8 cellular contexts compared by ENCODE assay signal in the genomic region with DNA sequence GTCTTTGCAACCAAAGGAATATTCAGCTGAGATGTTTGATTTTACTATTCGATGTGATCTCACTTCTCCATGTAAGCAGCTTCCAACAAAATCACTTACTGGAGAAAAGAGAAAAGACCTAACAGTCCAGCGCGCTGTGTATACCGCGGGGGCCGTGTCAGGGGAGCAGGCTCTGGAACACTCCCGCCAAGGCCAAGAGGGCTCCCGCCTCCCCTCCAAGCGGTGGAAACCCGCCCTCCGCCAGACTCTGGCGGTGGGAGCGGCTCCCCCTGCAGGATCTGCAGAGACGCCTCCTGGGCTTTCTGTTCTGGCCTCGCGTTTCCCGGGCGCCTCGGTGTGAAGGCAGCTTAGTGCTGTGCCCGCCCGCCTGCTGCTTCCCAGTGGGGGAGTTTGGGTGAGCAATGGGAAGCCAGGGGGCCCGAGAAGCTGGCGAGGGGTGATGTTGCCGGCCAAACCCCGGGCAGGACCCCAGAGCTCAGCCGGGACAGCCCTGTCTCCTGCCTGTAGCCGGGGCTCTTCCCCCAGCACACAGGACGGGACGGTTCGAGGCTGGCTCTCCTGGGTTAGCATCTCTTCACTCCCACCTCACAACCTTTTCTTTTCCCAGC. TPM values are rescaled to one million over a fixed set of nuclear protein-coding genes. Genes with fewer than 3 reads are reported as not detected.
DNase-seq lines count a peak whose midpoint lies in the region; ATAC-seq, FAIRE-seq and TF ChIP-seq lines count a peak whose summit lies in the region.

No MANE protein-coding gene starts in this region.

- no peaks in the 10 kb centered on the region for H3K9me1 ChIP-seq in endothelial cell of umbilical vein (replicated peaks; ENCODE audit: control insufficient read depth, extremely low read depth, insufficient read depth, low read length)

- dilution Hi-C loops in endothelial cell of umbilical vein (cut with MboI; ENCODE audit: extremely low pct_ligation_motif_present, low sequenced_read_pairs), result no loop called here

- FAIRE-seq in D721Med (lab: Jason Lieb, UNC) (no peak), endothelial cell of umbilical vein (lab: Jason Lieb, UNC) (peak; percentile 89)

- no peaks in the 10 kb centered on the region for H3K36me3 ChIP-seq in endothelial cell of umbilical vein (ENCODE audit: control insufficient read depth in 2 of 2, extremely low read depth in 1 of 2, insufficient read depth in 2 of 2, low read length in 2 of 2)

- CTCF ChIA-PET in endothelial cell of umbilical vein (lab: Charles Lee), result interaction anchor here (0.6 to 1.6 kb wide), 19 partner anchors 10 to 163 kb away, joined by 3 to 6 read pairs (median 4); a partner anchor contains a TSS

- H3K27me3 ChIP-seq in endothelial cell of umbilical vein (ENCODE audit: control insufficient read depth in 2 of 2, insufficient read depth in 2 of 2, low read length in 2 of 2), result peaks cover 0 to 3% of the 10 kb centered on the region in 2 experiments

- peak; percentile 73 for DNase-seq in D721Med (ENCODE audit: insufficient read length, low spot score)
- DNase-seq in NOMO-1 treated with dmso at 0.1 percent for 144 hours (lab: John Stamatoyannopoulos, UW; ENCODE audit: unreplicated experiment), result peak; percentile 9
- DNase-seq in activated CD8-positive, alpha-beta memory T cell treated with anti-CD3 and anti-CD28 coated beads, Interleukin-2, amount 50 U/mL, for 4 hours, result peak; percentile 70
- DNase-seq in endothelial cell of umbilical vein (ENCODE audit: low read depth, low spot score), result peak; percentile 76
- peak; percentile 22 for DNase-seq in middle frontal gyrus (ENCODE audit: extremely low spot score, low spot score)
- peak; percentile 26 to 42 for DNase-seq in stimulated activated CD8-positive, alpha-beta memory T cell treated with anti-CD3 and anti-CD28 coated beads, Interleukin-15, amount 100 ng/mL, for 4 hours (ENCODE audit: low read depth in 2 of 2)
- no peak for DNase-seq in SKM-1 treated with dmso at 0.1 percent for 144 hours (lab: John Stamatoyannopoulos, UW; ENCODE audit: unreplicated experiment)

- no peak overlapping the region for H3K27ac ChIP-seq in endothelial cell of umbilical vein (ENCODE audit: insufficient read depth, low read depth, low read length)

- H3K9ac ChIP-seq in endothelial cell of umbilical vein (replicated peaks; ENCODE audit: extremely low read depth, insufficient read depth, low read length), result no peak overlapping the region

- POLR2A ChIA-PET in endothelial cell of umbilical vein (lab: Charles Lee), result no interaction called here

- peak; percentile 54 for ATAC-seq in HG03095 (IDR thresholded peaks at IDR 0.05; ENCODE audit: unreplicated experiment)

- H2AFZ ChIP-seq in endothelial cell of umbilical vein (ENCODE audit: low read depth, low read length), result peak overlapping the region; percentile 93

- no peaks in the 10 kb centered on the region for H3K4me1 ChIP-seq in endothelial cell of umbilical vein (ENCODE audit: control insufficient read depth, extremely low read depth, insufficient read depth, low read length)

- TF ChIP-seq CTCF in D721Med (IDR thresholded peaks at IDR 0.05; ENCODE audit: insufficient read depth, missing control alignments) (peak; percentile 61), endothelial cell of umbilical vein (IDR thresholded peaks at IDR 0.05; ENCODE audit: extremely low read depth in 1 of 2, insufficient read depth in 1 of 2, low read depth in 1 of 2, low read length in 2 of 2) (peak; percentile 64 to 83)

- no peaks in the 10 kb centered on the region for H3K79me2 ChIP-seq in endothelial cell of umbilical vein (ENCODE audit: control insufficient read depth, insufficient read depth, low read length)

- intact Hi-C loops in endothelial cell of umbilical vein (cut with micrococcal nuclease), result loop anchor here (1.0 to 5.0 kb wide), 4 partner anchors 36 to 163 kb away; a partner anchor contains a TSS

- BruUV-seq in endothelial cell of umbilical vein (replicated peaks; lab: Mats Ljungman, UMichigan), result no TSS peak

- TF ChIP-seq POLR2A in endothelial cell of umbilical vein (IDR thresholded peaks at IDR 0.05; ENCODE audit: low read depth, low read length), result no peak

- H3K9me3 ChIP-seq in endothelial cell of umbilical vein (replicated peaks; ENCODE audit: control insufficient read depth, insufficient read depth, low read length), result no peaks in the 10 kb centered on the region

- H3K4me3 ChIP-seq in endothelial cell of umbilical vein (replicated peaks in 1 of 3; ENCODE audit: insufficient read depth in 1 of 3, low read depth in 1 of 3, low read length in 3 of 3), result peak overlapping the region in 2 of 3 experiments; percentile 11 to 51

- peak overlapping the region; percentile 79 for H3K4me2 ChIP-seq in endothelial cell of umbilical vein (ENCODE audit: insufficient read depth, low read length)

- no peaks in the 10 kb centered on the region for H4K20me1 ChIP-seq in endothelial cell of umbilical vein (replicated peaks; ENCODE audit: control insufficient read depth, extremely low read depth, insufficient read depth, low read length)

TF ChIP-seq in endothelial cell of umbilical vein, 7 proteins besides CTCF, POLR2A, EP300 and RAD21:
- no peak for TF ChIP-seq FOS (IDR thresholded peaks at IDR 0.05; ENCODE audit: borderline replicate concordance, insufficient read depth, low read length)

RNA-seq across cellular contexts. Expression of a gene that starts 36.3 kb away (rescaled TPM):
- total RNA-seq in endothelial cell of umbilical vein, result 45.9 and 49.2 TPM in 2 replicates
- 35.1 and 38.3 TPM in 2 replicates for polyA plus RNA-seq in endothelial cell of umbilical vein
- polyA plus RNA-seq in endothelial cell of umbilical vein (2011; cell fraction: cytosol; rRNA removed), result 31.4 and 31.9 TPM in 2 replicates
- 10.7 and 13.2 TPM in 2 replicates for polyA plus RNA-seq in endothelial cell of umbilical vein (2011; cell fraction: nucleus; rRNA removed)
- 32.1 and 34.2 TPM in 2 replicates for polyA plus RNA-seq in endothelial cell of umbilical vein (2012)
- 26.0 and 27.5 TPM in 2 replicates for polyA minus RNA-seq in endothelial cell of umbilical vein
- polyA minus RNA-seq in endothelial cell of umbilical vein (2011; cell fraction: cytosol; rRNA and poly(A)+ RNA removed), result 5.3 TPM
- polyA minus RNA-seq in endothelial cell of umbilical vein (2011; cell fraction: nucleus; rRNA and poly(A)+ RNA removed), result 4.1 and 4.8 TPM in 2 replicates

RNA-seq across cellular contexts. Expression of a gene that starts 57.8 kb away (rescaled TPM):
- total RNA-seq in endothelial cell of umbilical vein, result 22.9 and 28.8 TPM in 2 replicates
- polyA plus RNA-seq in endothelial cell of umbilical vein, result 12.0 and 24.0 TPM in 2 replicates
- polyA plus RNA-seq in endothelial cell of umbilical vein (2011; cell fraction: cytosol; rRNA removed), result 19.7 and 20.0 TPM in 2 replicates
- polyA plus RNA-seq in endothelial cell of umbilical vein (2011; cell fraction: nucleus; rRNA removed), result 11.9 and 17.1 TPM in 2 replicates
- polyA plus RNA-seq in endothelial cell of umbilical vein (2012), result 33.0 and 33.4 TPM in 2 replicates
- 12.5 and 20.8 TPM in 2 replicates for polyA minus RNA-seq in endothelial cell of umbilical vein
- 3.4 TPM for polyA minus RNA-seq in endothelial cell of umbilical vein (2011; cell fraction: cytosol; rRNA and poly(A)+ RNA removed)
- 7.6 and 19.3 TPM in 2 replicates for polyA minus RNA-seq in endothelial cell of umbilical vein (2011; cell fraction: nucleus; rRNA and poly(A)+ RNA removed)
